24 cellular contexts compared by ENCODE assay signal in genomic region chr18:75779450-75779849, GRCh38.
"Had no signal": no experiment of that assay in that cellular context is flagged by ENCODE, and none has a peak within 500 bp of the region (broad histone marks: within the 10 kb centered on the region; RNA-seq: fewer than 3 reads in every experiment).

No MANE protein-coding gene starts in this region.

- H3K4me2 ChIP-seq: hepatocyte had no signal

- H3K4me1 ChIP-seq: left ventricle myocardium inferior, pancreas, prostate gland, stomach, testis, thyroid gland, transverse colon, uterus had no signal

- H3K27me3 ChIP-seq: hepatocyte, pancreas, testis, thyroid gland, transverse colon, uterus had no signal

- H3K9me3 ChIP-seq: left ventricle myocardium inferior, pancreas, prostate gland, stomach, testis, thyroid gland, transverse colon, uterus had no signal

- H3K79me2 ChIP-seq: hepatocyte had no signal

- H2AFZ ChIP-seq: hepatocyte had no signal

- H3K4me3 ChIP-seq: hepatocyte, left ventricle myocardium inferior, lung, pancreas, prostate gland, skin epidermis, stomach, testis, thyroid gland, transverse colon, uterus had no signal

- H3K36me3 ChIP-seq: left ventricle myocardium inferior, pancreas, prostate gland, stomach, thyroid gland, transverse colon, uterus had no signal

- H3K27ac ChIP-seq: hepatocyte, left ventricle myocardium inferior, pancreas, prostate gland, skin epidermis, stomach, testis, thyroid gland, transverse colon, uterus had no signal

- ATAC-seq: pancreas; right cardiac atrium; sciatic nerve; stimulated activated naive B cell treated with anti-CD40 and anti-IgM and Interleukin-4, amounts not matched to agents 10 μg/mL and 1 μg/mL and 100 μg/mL, for 72 hours; stimulated activated naive CD8-positive, alpha-beta T cell treated with anti-CD3 and anti-CD28 coated beads, Interleukin-15, Interleukin-2, amounts not matched to agents 100 U/mL and 50 U/mL, for 24 hours had no signal

- DNase-seq: islet precursor cell; left ventricle myocardium inferior; mesendoderm; naive B cell; pancreas; posterior cingulate gyrus; retina; right cardiac atrium; stimulated activated CD4-positive, alpha-beta T cell treated with anti-CD3 and anti-CD28 coated beads, Interleukin-12 subunit alpha, Interleukin-12 subunit beta, amount 100 ng/mL, for 4 hours; stimulated activated CD4-positive, alpha-beta T cell treated with anti-CD3 and anti-CD28 coated beads, Interleukin-15, amount 100 ng/mL, for 24 hours; stimulated activated CD4-positive, alpha-beta T cell treated with anti-CD3 and anti-CD28 coated beads, Interleukin-2, amount 100 ng/mL, for 24 hours; stimulated activated CD4-positive, alpha-beta T cell treated with anti-CD3 and anti-CD28 coated beads, Interleukin-4, amount 100 ng/mL, for 1 hour; stimulated activated naive B cell treated with anti-CD40 and anti-IgM and Interleukin-4, amounts not matched to agents 10 μg/mL and 1 μg/mL and 100 μg/mL, for 72 hours; stimulated activated naive CD8-positive, alpha-beta T cell treated with anti-CD3 and anti-CD28 coated beads, Interleukin-15, Interleukin-2, amounts not matched to agents 100 U/mL and 50 U/mL, for 24 hours; stomach; testis; thyroid gland; transverse colon; uterus had no signal
